ENCODE assay signal across 8 cellular contexts in the genomic region with DNA sequence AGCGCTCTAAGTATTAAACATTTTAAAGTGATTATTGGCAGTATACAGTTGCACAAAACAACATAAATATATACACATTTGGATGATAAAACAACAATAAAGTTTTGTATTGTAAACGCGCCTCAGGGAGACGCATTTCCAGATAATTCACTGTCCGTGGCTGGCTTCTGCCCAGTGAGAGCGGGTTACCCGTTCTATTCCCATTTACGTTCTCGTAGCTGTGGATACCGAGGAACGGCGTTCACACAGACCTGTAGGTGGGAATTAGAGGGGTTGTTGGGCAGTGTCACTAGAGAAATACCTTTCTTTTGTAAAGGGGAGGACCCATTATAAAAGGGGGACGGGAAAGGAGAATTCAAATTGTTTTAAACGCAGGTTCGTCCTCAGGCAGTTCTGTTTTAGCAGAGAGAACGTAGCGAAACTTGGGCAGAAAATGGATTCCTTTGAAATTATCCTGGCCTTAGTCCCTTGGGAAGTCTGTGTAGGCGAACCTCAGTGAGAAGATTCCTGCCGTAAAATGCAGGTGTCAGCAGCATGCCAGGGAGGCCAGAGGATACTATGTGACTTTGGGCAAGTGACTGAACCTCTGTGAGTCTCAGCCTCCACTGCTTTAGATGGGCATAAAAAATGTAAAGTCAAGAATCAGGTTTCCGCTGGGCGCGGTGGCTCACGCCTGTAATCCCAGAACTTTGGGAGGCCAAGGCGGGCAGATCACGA. TPM values are rescaled to one million over a fixed set of nuclear protein-coding genes. Genes with fewer than 3 reads are reported as not detected.
DNase-seq lines count a peak whose midpoint lies in the region; ATAC-seq, FAIRE-seq and TF ChIP-seq lines count a peak whose summit lies in the region.

No MANE protein-coding gene starts in this region.

- H3K27me3 Mint-ChIP-seq in activated CD4-positive, alpha-beta T cell treated with anti-CD3 and anti-CD28 coated beads, Interleukin-2, amount 10 ng/mL, durations not matched to agents 7 days and 5 days = no peaks in the 10 kb centered on the region
- no peaks in the 10 kb centered on the region for H3K27me3 Mint-ChIP-seq in activated naive CD8-positive, alpha-beta T cell treated with anti-CD3 and anti-CD28 coated beads, Interleukin-2, amount 10 ng/mL, durations not matched to agents 7 days and 5 days

- no peak for TF ChIP-seq POLR2A in H54 (IDR thresholded peaks at IDR 0.05; ENCODE audit: low read depth, low read length)

- CTCF ChIA-PET in activated CD4-positive, alpha-beta T cell treated with anti-CD3 and anti-CD28 coated beads, Interleukin-2, amount 10 ng/mL, durations not matched to agents 7 days and 5 days (lab: Charles Lee) = no interaction called here

- H3K9me1 ChIP-seq in keratinocyte (ENCODE audit: control insufficient read depth, extremely low read depth, insufficient read depth, low read length) = no peaks in the 10 kb centered on the region

- no peaks in the 10 kb centered on the region for H3K9me3 ChIP-seq in keratinocyte (ENCODE audit: control insufficient read depth, low read depth, low read length)
- no peaks in the 10 kb centered on the region for H3K9me3 ChIP-seq in thoracic aorta

- peaks cover 44% of the 10 kb centered on the region for H3K79me2 ChIP-seq in keratinocyte (ENCODE audit: control insufficient read depth, insufficient read depth, low read length)

- FAIRE-seq in keratinocyte (lab: Jason Lieb, UNC) = no peak
- no peak for FAIRE-seq in H54 (lab: Jason Lieb, UNC)

- peak overlapping the region; percentile 24 for H2AFZ ChIP-seq in keratinocyte (ENCODE audit: control insufficient read depth, low read length)

- H3K4me2 ChIP-seq in keratinocyte (ENCODE audit: control insufficient read depth, extremely low read depth, insufficient read depth, low read depth, low read length) = peak overlapping the region; percentile 74

- no peak for ATAC-seq in activated naive CD8-positive, alpha-beta T cell treated with anti-CD3 and anti-CD28 coated beads, Interleukin-2, amount 10 ng/mL, durations not matched to agents 7 days and 5 days (ENCODE audit: low read depth)
- ATAC-seq in thoracic aorta (ENCODE audit: insufficient number of reproducible peaks, low FRiP score, low read depth) = no peak

- H3K4me1 ChIP-seq in keratinocyte (ENCODE audit: control insufficient read depth, extremely low read depth, insufficient read depth, low read length) (peaks cover 25% of the 10 kb centered on the region), thoracic aorta (ENCODE audit: control insufficient read depth in 1 of 2, low read depth in 2 of 2) (peaks cover 6 to 29% of the 10 kb centered on the region in 2 donors)

- no peak for DNase-seq in activated CD4-positive, alpha-beta T cell treated with anti-CD3 and anti-CD28 coated beads, Interleukin-2, amount 10 ng/mL, durations not matched to agents 7 days and 5 days
- no peak for DNase-seq in activated CD4-positive, alpha-beta T cell treated with anti-CD3 and anti-CD28 coated beads for 1 hour
- DNase-seq in activated naive CD8-positive, alpha-beta T cell treated with anti-CD3 and anti-CD28 coated beads, Interleukin-2, amount 10 ng/mL, durations not matched to agents 7 days and 5 days = no peak
- no peak for DNase-seq in keratinocyte (ENCODE audit: low read depth, low spot score)
- no peak for DNase-seq in thoracic aorta (ENCODE audit: low spot score)
- DNase-seq in H54 (ENCODE audit: insufficient read length, low spot score) = no peak
- no peak for DNase-seq in activated gamma-delta T cell (lab: John Stamatoyannopoulos, UW)
- DNase-seq in activated CD4-positive, alpha-beta T cell treated with anti-CD3 and anti-CD28 coated beads, Interleukin-2, amount 50 U/mL, for 4 hours = no peak

- H4K20me1 ChIP-seq in keratinocyte (ENCODE audit: control insufficient read depth, extremely low read depth, insufficient read depth, low read length) = no peaks in the 10 kb centered on the region

- H3K4me1 Mint-ChIP-seq in activated CD4-positive, alpha-beta T cell treated with anti-CD3 and anti-CD28 coated beads, Interleukin-2, amount 10 ng/mL, durations not matched to agents 7 days and 5 days = peaks cover 38% of the 10 kb centered on the region
- peaks cover 28% of the 10 kb centered on the region for H3K4me1 Mint-ChIP-seq in activated naive CD8-positive, alpha-beta T cell treated with anti-CD3 and anti-CD28 coated beads, Interleukin-2, amount 10 ng/mL, durations not matched to agents 7 days and 5 days

- H3K27me3 ChIP-seq in keratinocyte (ENCODE audit: control insufficient read depth, extremely low read depth, insufficient read depth, low read length) = no peaks in the 10 kb centered on the region
- H3K27me3 ChIP-seq in thoracic aorta (replicated peaks; ENCODE audit: insufficient read depth) = no peaks in the 10 kb centered on the region

- peak overlapping the region; percentile 93 for H3K9ac ChIP-seq in keratinocyte (ENCODE audit: control insufficient read depth, extremely low read depth, insufficient read depth, low read length)

- POLR2A ChIA-PET in activated CD4-positive, alpha-beta T cell treated with anti-CD3 and anti-CD28 coated beads, Interleukin-2, amount 10 ng/mL, durations not matched to agents 7 days and 5 days (lab: Charles Lee) = no interaction called here
- POLR2A ChIA-PET in activated naive CD8-positive, alpha-beta T cell treated with anti-CD3 and anti-CD28 coated beads, Interleukin-2, amount 10 ng/mL, durations not matched to agents 7 days and 5 days (lab: Charles Lee) = interaction anchor here (1.3 kb wide), 1 partner anchor 117 kb away, joined by 6 read pairs; the partner anchor contains the start of gene TAF4

- dilution Hi-C loops in keratinocyte (cut with MboI; ENCODE audit: extremely low pct_ligation_motif_present, low sequenced_read_pairs) = no loop called here

- H3K36me3 Mint-ChIP-seq in activated CD4-positive, alpha-beta T cell treated with anti-CD3 and anti-CD28 coated beads, Interleukin-2, amount 10 ng/mL, durations not matched to agents 7 days and 5 days (ENCODE audit: low read depth) = peaks cover 4% of the 10 kb centered on the region
- peaks cover 1% of the 10 kb centered on the region for H3K36me3 Mint-ChIP-seq in activated naive CD8-positive, alpha-beta T cell treated with anti-CD3 and anti-CD28 coated beads, Interleukin-2, amount 10 ng/mL, durations not matched to agents 7 days and 5 days

- H3K4me3 ChIP-seq in keratinocyte (ENCODE audit: control insufficient read depth in 2 of 3, extremely low read depth in 1 of 3, insufficient read depth in 2 of 3, low read depth in 1 of 3, low read length in 3 of 3) (peak overlapping the region; percentile 80 to 89 (median 88)), thoracic aorta (peak overlapping the region; percentile 84)

- H3K9me3 Mint-ChIP-seq in activated CD4-positive, alpha-beta T cell treated with anti-CD3 and anti-CD28 coated beads, Interleukin-2, amount 10 ng/mL, durations not matched to agents 7 days and 5 days = no peaks in the 10 kb centered on the region
- no peaks in the 10 kb centered on the region for H3K9me3 Mint-ChIP-seq in activated naive CD8-positive, alpha-beta T cell treated with anti-CD3 and anti-CD28 coated beads, Interleukin-2, amount 10 ng/mL, durations not matched to agents 7 days and 5 days

- H3K36me3 ChIP-seq in keratinocyte (ENCODE audit: control insufficient read depth in 2 of 2, extremely low read depth in 1 of 2, insufficient read depth in 2 of 2, low read length in 2 of 2) (peaks cover 5 to 7% of the 10 kb centered on the region in 2 experiments), thoracic aorta (no peaks in the 10 kb centered on the region)

- H3K27ac Mint-ChIP-seq in activated CD4-positive, alpha-beta T cell treated with anti-CD3 and anti-CD28 coated beads, Interleukin-2, amount 10 ng/mL, durations not matched to agents 7 days and 5 days = peak overlapping the region; percentile 90
- peak overlapping the region; percentile 96 for H3K27ac Mint-ChIP-seq in activated naive CD8-positive, alpha-beta T cell treated with anti-CD3 and anti-CD28 coated beads, Interleukin-2, amount 10 ng/mL, durations not matched to agents 7 days and 5 days

- TF ChIP-seq CTCF in keratinocyte (optimal IDR thresholded peaks at IDR 0.05 in 1 of 3, IDR thresholded peaks at IDR 0.05 in 1 of 3, conservative IDR thresholded peaks at IDR 0.05 in 1 of 3; ENCODE audit: extremely low read depth in 1 of 3, insufficient read depth in 2 of 3, low read length in 3 of 3) (no peak), thoracic aorta (IDR thresholded peaks at IDR 0.05) (no peak)

- H3K27ac ChIP-seq in keratinocyte (ENCODE audit: control insufficient read depth, insufficient read depth, low read length) (peak overlapping the region; percentile 85), thoracic aorta (peak overlapping the region; percentile 90 to 92)

- peak overlapping the region; percentile 90 for H3K4me3 Mint-ChIP-seq in activated CD4-positive, alpha-beta T cell treated with anti-CD3 and anti-CD28 coated beads, Interleukin-2, amount 10 ng/mL, durations not matched to agents 7 days and 5 days
- H3K4me3 Mint-ChIP-seq in activated naive CD8-positive, alpha-beta T cell treated with anti-CD3 and anti-CD28 coated beads, Interleukin-2, amount 10 ng/mL, durations not matched to agents 7 days and 5 days = peak overlapping the region; percentile 94

RNA-seq across cellular contexts. Expression of gene MTG2, which starts 0.8 kb away (rescaled TPM):
- total RNA-seq in activated CD4-positive, alpha-beta T cell treated with anti-CD3 and anti-CD28 coated beads, Interleukin-2, amount 10 ng/mL, durations not matched to agents 7 days and 5 days = 10 to 100 TPM; 33.6 to 37.3 TPM
- total RNA-seq in activated naive CD8-positive, alpha-beta T cell treated with anti-CD3 and anti-CD28 coated beads, Interleukin-2, amount 10 ng/mL, durations not matched to agents 7 days and 5 days = 10 to 100 TPM; 34.9 to 39.5 TPM
- polyA plus RNA-seq in keratinocyte = 24.7 to 31.4 TPM (median 29.5 TPM) in 3 replicates
- polyA plus RNA-seq in keratinocyte (2011; ENCODE audit: low read depth) = 13.3 TPM
- polyA plus RNA-seq in keratinocyte (2011; cell fraction: cytosol; rRNA removed) = 15.9 and 24.7 TPM in 2 replicates
- 56.1 and 56.4 TPM in 2 replicates for polyA plus RNA-seq in keratinocyte (2011; cell fraction: nucleus; rRNA removed)
- polyA plus RNA-seq in keratinocyte (2012; ENCODE audit: low replicate concordance) = 24.9 and 32.2 TPM in 2 replicates
- polyA minus RNA-seq in keratinocyte = 12.2 to 20.5 TPM (median 19.8 TPM) in 3 replicates
- 19.2 TPM for polyA minus RNA-seq in keratinocyte (2011; cell fraction: cytosol; rRNA and poly(A)+ RNA removed)
- 19.1 and 27.1 TPM in 2 replicates for polyA minus RNA-seq in keratinocyte (2011; cell fraction: nucleus; rRNA and poly(A)+ RNA removed)
- 10 to 100 TPM; 28.0 to 41.8 TPM for total RNA-seq in thoracic aorta

RNA-seq across cellular contexts. Expression of gene HRH3, which starts 36.5 kb away (rescaled TPM):
- total RNA-seq in activated CD4-positive, alpha-beta T cell treated with anti-CD3 and anti-CD28 coated beads, Interleukin-2, amount 10 ng/mL, durations not matched to agents 7 days and 5 days = not detected
- not detected for total RNA-seq in activated naive CD8-positive, alpha-beta T cell treated with anti-CD3 and anti-CD28 coated beads, Interleukin-2, amount 10 ng/mL, durations not matched to agents 7 days and 5 days
- polyA plus RNA-seq in keratinocyte = not detected in 3 replicates
- not detected for polyA plus RNA-seq in keratinocyte (2011; ENCODE audit: low read depth)
- not detected in 2 replicates for polyA plus RNA-seq in keratinocyte (2011; cell fraction: cytosol; rRNA removed)
- polyA plus RNA-seq in keratinocyte (2011; cell fraction: nucleus; rRNA removed) = not detected in 2 replicates
- polyA plus RNA-seq in keratinocyte (2012; ENCODE audit: low replicate concordance) = not detected in 2 replicates
- polyA minus RNA-seq in keratinocyte = not detected in 3 replicates
- polyA minus RNA-seq in keratinocyte (2011; cell fraction: cytosol; rRNA and poly(A)+ RNA removed) = not detected
- polyA minus RNA-seq in keratinocyte (2011; cell fraction: nucleus; rRNA and poly(A)+ RNA removed) = not detected in 2 replicates
- not detected for total RNA-seq in thoracic aorta

RNA-seq across cellular contexts. Expression of gene SS18L1, which starts 40.0 kb away (rescaled TPM):
- total RNA-seq in activated CD4-positive, alpha-beta T cell treated with anti-CD3 and anti-CD28 coated beads, Interleukin-2, amount 10 ng/mL, durations not matched to agents 7 days and 5 days = 10 to 100 TPM; 17.3 to 19.7 TPM
- 10 to 100 TPM; 21.0 to 23.3 TPM for total RNA-seq in activated naive CD8-positive, alpha-beta T cell treated with anti-CD3 and anti-CD28 coated beads, Interleukin-2, amount 10 ng/mL, durations not matched to agents 7 days and 5 days
- polyA plus RNA-seq in keratinocyte = 5.0 to 13.6 TPM (median 9.4 TPM) in 3 replicates
- 13.1 TPM for polyA plus RNA-seq in keratinocyte (2011; ENCODE audit: low read depth)
- polyA plus RNA-seq in keratinocyte (2011; cell fraction: cytosol; rRNA removed) = 4.1 and 4.4 TPM in 2 replicates
- 25.0 and 27.0 TPM in 2 replicates for polyA plus RNA-seq in keratinocyte (2011; cell fraction: nucleus; rRNA removed)
- polyA plus RNA-seq in keratinocyte (2012; ENCODE audit: low replicate concordance) = 5.2 and 9.4 TPM in 2 replicates
- 7.2 to 10.8 TPM (median 7.6 TPM) in 3 replicates for polyA minus RNA-seq in keratinocyte
- polyA minus RNA-seq in keratinocyte (2011; cell fraction: cytosol; rRNA and poly(A)+ RNA removed) = 17.6 TPM
- 15.0 and 17.8 TPM in 2 replicates for polyA minus RNA-seq in keratinocyte (2011; cell fraction: nucleus; rRNA and poly(A)+ RNA removed)
- 10 to 100 TPM; 10.7 to 21.7 TPM for total RNA-seq in thoracic aorta

RNA-seq across cellular contexts. Expression of gene PSMA7, which starts 40.4 kb away (rescaled TPM):
- 100 to 1,000 TPM; 250 to 306 TPM for total RNA-seq in activated CD4-positive, alpha-beta T cell treated with anti-CD3 and anti-CD28 coated beads, Interleukin-2, amount 10 ng/mL, durations not matched to agents 7 days and 5 days
- total RNA-seq in activated naive CD8-positive, alpha-beta T cell treated with anti-CD3 and anti-CD28 coated beads, Interleukin-2, amount 10 ng/mL, durations not matched to agents 7 days and 5 days = 100 to 1,000 TPM; 219 to 236 TPM
- polyA plus RNA-seq in keratinocyte = 383 to 439 TPM (median 412 TPM) in 3 replicates
- polyA plus RNA-seq in keratinocyte (2011; ENCODE audit: low read depth) = 290 TPM
- 305 and 407 TPM in 2 replicates for polyA plus RNA-seq in keratinocyte (2011; cell fraction: cytosol; rRNA removed)
- polyA plus RNA-seq in keratinocyte (2011; cell fraction: nucleus; rRNA removed) = 217 and 261 TPM in 2 replicates
- polyA plus RNA-seq in keratinocyte (2012; ENCODE audit: low replicate concordance) = 305 and 382 TPM in 2 replicates
- 194 to 304 TPM (median 205 TPM) in 3 replicates for polyA minus RNA-seq in keratinocyte
- polyA minus RNA-seq in keratinocyte (2011; cell fraction: cytosol; rRNA and poly(A)+ RNA removed) = 195 TPM
- 41.3 and 45.3 TPM in 2 replicates for polyA minus RNA-seq in keratinocyte (2011; cell fraction: nucleus; rRNA and poly(A)+ RNA removed)
- 100 to 1,000 TPM; 185 to 228 TPM for total RNA-seq in thoracic aorta

RNA-seq across cellular contexts. Expression of gene OSBPL2, which starts 54.7 kb away (rescaled TPM):
- 10 to 100 TPM; 30.2 to 30.9 TPM for total RNA-seq in activated CD4-positive, alpha-beta T cell treated with anti-CD3 and anti-CD28 coated beads, Interleukin-2, amount 10 ng/mL, durations not matched to agents 7 days and 5 days
- 10 to 100 TPM; 47.2 to 49.5 TPM for total RNA-seq in activated naive CD8-positive, alpha-beta T cell treated with anti-CD3 and anti-CD28 coated beads, Interleukin-2, amount 10 ng/mL, durations not matched to agents 7 days and 5 days
- polyA plus RNA-seq in keratinocyte = 15.9 to 21.4 TPM (median 16.9 TPM) in 3 replicates
- polyA plus RNA-seq in keratinocyte (2011; ENCODE audit: low read depth) = 106 TPM
- polyA plus RNA-seq in keratinocyte (2011; cell fraction: cytosol; rRNA removed) = 16.4 and 16.8 TPM in 2 replicates
- polyA plus RNA-seq in keratinocyte (2011; cell fraction: nucleus; rRNA removed) = 49.0 and 59.1 TPM in 2 replicates
- polyA plus RNA-seq in keratinocyte (2012; ENCODE audit: low replicate concordance) = 23.6 and 56.7 TPM in 2 replicates
- 29.7 to 51.6 TPM (median 37.4 TPM) in 3 replicates for polyA minus RNA-seq in keratinocyte
- 8.6 TPM for polyA minus RNA-seq in keratinocyte (2011; cell fraction: cytosol; rRNA and poly(A)+ RNA removed)
- 20.7 and 28.1 TPM in 2 replicates for polyA minus RNA-seq in keratinocyte (2011; cell fraction: nucleus; rRNA and poly(A)+ RNA removed)
- 10 to 100 TPM; 48.5 to 58.5 TPM for total RNA-seq in thoracic aorta
